ENCODE assay signal across 11 cellular contexts in genomic region chr9:23573800-23574199, GRCh38.
"Had no signal": no experiment of that assay in that cellular context is flagged by ENCODE, and none has a peak within 500 bp of the region (broad histone marks: within the 10 kb centered on the region; RNA-seq: fewer than 3 reads in every experiment).

No MANE protein-coding gene starts in this region.

- H3K4me2 ChIP-seq: GM23338 had no signal

- ATAC-seq: GM23338, HCT116 had no signal

- H3K4me3 ChIP-seq: GM23248, GM23338, HAP-1 had no signal

- H3K4me3 Mint-ChIP-seq: GM23338, H9, HFFc6 had no signal

- H3K4me1 ChIP-seq: HAP-1 had no signal

- H3K9ac ChIP-seq: GM23248 had no signal

- DNase-seq: GM23248, GOT3, H7, H9, HCEC 1CT, HFFc6 had no signal

- H3K27ac ChIP-seq: GM23248 had no signal

- H3K36me3 ChIP-seq: HAP-1 had no signal

- H2AFZ ChIP-seq: GM23248, GM23338 had no signal

- H3K27ac Mint-ChIP-seq: GM23338, H9, HFFc6 had no signal

- FAIRE-seq: H1, H54 had no signal

- H3K9me3 ChIP-seq: HAP-1 had no signal

- H3K9me3 Mint-ChIP-seq: GM23338, H9 had no signal
